Comparison of ENCODE assay signal across 8 cellular contexts in the genomic region with DNA sequence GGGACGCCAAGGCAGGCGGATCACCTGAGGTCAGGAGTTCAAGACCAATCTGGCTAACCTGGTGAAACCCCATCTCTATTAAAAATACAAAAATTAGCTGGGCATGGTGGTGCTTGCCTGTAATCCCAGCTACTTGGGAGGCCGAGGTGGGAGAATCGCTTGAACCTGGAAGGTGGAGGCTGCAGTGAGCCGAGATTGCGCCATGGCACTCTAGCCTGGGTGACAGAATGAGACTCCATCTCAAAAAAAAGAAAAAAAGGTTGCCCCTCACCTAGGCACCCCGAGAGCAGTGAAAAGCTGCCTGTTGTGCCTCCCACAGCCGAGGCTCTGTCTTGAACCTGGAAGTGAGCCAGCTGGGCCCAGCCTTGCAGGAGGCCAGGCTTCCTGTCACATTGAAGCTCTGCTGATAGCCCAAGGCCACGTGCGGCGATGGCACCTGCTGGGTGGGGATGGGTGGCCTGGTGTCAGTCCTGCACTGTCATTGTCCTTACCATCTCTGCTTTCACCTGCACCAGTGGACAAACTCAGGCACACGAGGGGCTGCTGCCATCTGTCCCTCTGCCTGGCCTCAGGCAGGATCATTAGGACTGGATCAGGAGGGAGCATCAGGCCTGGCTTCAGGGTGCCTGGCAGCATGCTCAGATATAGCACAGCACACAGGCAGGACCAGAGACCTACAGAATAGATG. TPM values are rescaled to one million over a fixed set of nuclear protein-coding genes. Genes with fewer than 3 reads are reported as not detected.
A peak's percentile ranks its signal among the peaks of the same experiment; 100 is the strongest.
DNase-seq lines count a peak whose midpoint lies in the region; ATAC-seq and TF ChIP-seq lines count a peak whose summit lies in the region.

No MANE protein-coding gene starts in this region.

- intact Hi-C loops in activated T-helper 2 cell treated with anti-CD3 and anti-CD28 coated beads, Interferon-gamma antibody, Interleukin-2, Interleukin-4, amounts not matched to agents 10 μg/mL and 5 μg/mL and 100 μg/mL, durations not matched to agents 14 hours and 24 hours and 36 hours (cut with micrococcal nuclease) = no loop called here
- intact Hi-C loops in lower lobe of right lung (cut with DNase I) = no loop called here

- H3K27me3 ChIP-seq in BLaER1 (no peaks in the 10 kb centered on the region), lower lobe of right lung (ENCODE audit: low read depth) (no peaks in the 10 kb centered on the region), WERI-Rb-1 (ENCODE audit: insufficient read depth, low read depth, severe bottlenecking) (no peaks in the 10 kb centered on the region)

- peak; percentile 73 for DNase-seq in NAMALWA (ENCODE audit: low spot score)
- no peak for DNase-seq in activated T-helper 2 cell treated with anti-CD3 and anti-CD28 coated beads, Interferon-gamma antibody, Interleukin-2, Interleukin-4, amounts not matched to agents 10 μg/mL and 5 μg/mL and 100 μg/mL, durations not matched to agents 14 hours and 24 hours and 36 hours (ENCODE audit: low spot score)
- DNase-seq in lower lobe of right lung = peak; percentile 80
- no peak for DNase-seq in NCI-H2227 (lab: John Stamatoyannopoulos, UW; ENCODE audit: unreplicated experiment)
- DNase-seq in WERI-Rb-1 = no peak

- no peaks in the 10 kb centered on the region for H4K20me1 ChIP-seq in BLaER1

- no peak overlapping the region; the same call in 1 of the 2 replicates for H3K4me3 ChIP-seq in BLaER1
- no peak overlapping the region for H3K4me3 ChIP-seq in lower lobe of right lung
- no peak overlapping the region for H3K4me3 ChIP-seq in WERI-Rb-1 (ENCODE audit: low read depth, low read length)

- H3K4me3 Mint-ChIP-seq in activated T-helper 2 cell treated with anti-CD3 and anti-CD28 coated beads, Interferon-gamma antibody, Interleukin-2, Interleukin-4, amounts not matched to agents 10 μg/mL and 5 μg/mL and 100 μg/mL, durations not matched to agents 14 hours and 24 hours and 36 hours (ENCODE audit: low read depth) = peak overlapping the region; percentile 26

- ATAC-seq in lower lobe of right lung = no peak
- no peak for ATAC-seq in HG02852 (IDR thresholded peaks at IDR 0.05; ENCODE audit: unreplicated experiment)
- ATAC-seq in HG03280 (IDR thresholded peaks at IDR 0.05; ENCODE audit: unreplicated experiment) = no peak

- TF ChIP-seq CTCF in lower lobe of right lung (IDR thresholded peaks at IDR 0.05) (no peak), WERI-Rb-1 (IDR thresholded peaks at IDR 0.05; ENCODE audit: low read depth, low read length) (no peak)

- H3K4me2 ChIP-seq in BLaER1 = peak overlapping the region; percentile 81

- no peaks in the 10 kb centered on the region for H3K9me3 Mint-ChIP-seq in activated T-helper 2 cell treated with anti-CD3 and anti-CD28 coated beads, Interferon-gamma antibody, Interleukin-2, Interleukin-4, amounts not matched to agents 10 μg/mL and 5 μg/mL and 100 μg/mL, durations not matched to agents 14 hours and 24 hours and 36 hours

- H3K9me3 ChIP-seq in BLaER1 (no peaks in the 10 kb centered on the region), lower lobe of right lung (no peaks in the 10 kb centered on the region), WERI-Rb-1 (ENCODE audit: severe bottlenecking) (no peaks in the 10 kb centered on the region)

- peak overlapping the region; percentile 29 for H3K27ac Mint-ChIP-seq in activated T-helper 2 cell treated with anti-CD3 and anti-CD28 coated beads, Interferon-gamma antibody, Interleukin-2, Interleukin-4, amounts not matched to agents 10 μg/mL and 5 μg/mL and 100 μg/mL, durations not matched to agents 14 hours and 24 hours and 36 hours

- peak overlapping the region; percentile 59 for H3K9ac ChIP-seq in BLaER1

- H3K27ac ChIP-seq in BLaER1 = peak overlapping the region; percentile 78
- H3K27ac ChIP-seq in lower lobe of right lung = peak overlapping the region; percentile 75
- no peak overlapping the region for H3K27ac ChIP-seq in WERI-Rb-1

- no peaks in the 10 kb centered on the region for H3K27me3 Mint-ChIP-seq in activated T-helper 2 cell treated with anti-CD3 and anti-CD28 coated beads, Interferon-gamma antibody, Interleukin-2, Interleukin-4, amounts not matched to agents 10 μg/mL and 5 μg/mL and 100 μg/mL, durations not matched to agents 14 hours and 24 hours and 36 hours (ENCODE audit: low read depth)

- H3K36me3 ChIP-seq in BLaER1 (no peaks in the 10 kb centered on the region), lower lobe of right lung (no peaks in the 10 kb centered on the region), WERI-Rb-1 (no peaks in the 10 kb centered on the region)

- H3K36me3 Mint-ChIP-seq in activated T-helper 2 cell treated with anti-CD3 and anti-CD28 coated beads, Interferon-gamma antibody, Interleukin-2, Interleukin-4, amounts not matched to agents 10 μg/mL and 5 μg/mL and 100 μg/mL, durations not matched to agents 14 hours and 24 hours and 36 hours (ENCODE audit: low read depth) = no peaks in the 10 kb centered on the region

- H3K4me1 ChIP-seq in BLaER1 = peaks cover 84% of the 10 kb centered on the region
- H3K4me1 ChIP-seq in lower lobe of right lung = peaks cover 74% of the 10 kb centered on the region

- H3K4me1 Mint-ChIP-seq in activated T-helper 2 cell treated with anti-CD3 and anti-CD28 coated beads, Interferon-gamma antibody, Interleukin-2, Interleukin-4, amounts not matched to agents 10 μg/mL and 5 μg/mL and 100 μg/mL, durations not matched to agents 14 hours and 24 hours and 36 hours (ENCODE audit: low read depth) = peaks cover 49% of the 10 kb centered on the region

RNA-seq across cellular contexts. Expression of a gene that starts 37.8 kb away (rescaled TPM):
- 27.6 and 34.0 TPM in 2 replicates for total RNA-seq in activated T-helper 2 cell treated with anti-CD3 and anti-CD28 coated beads, Interferon-gamma antibody, Interleukin-2, Interleukin-4, amounts not matched to agents 10 μg/mL and 5 μg/mL and 100 μg/mL, durations not matched to agents 14 hours and 24 hours and 36 hours
- total RNA-seq in lower lobe of right lung = 44.7 TPM

RNA-seq across cellular contexts. Expression of a gene that starts 43.2 kb away (rescaled TPM):
- 543 and 569 TPM in 2 replicates for total RNA-seq in activated T-helper 2 cell treated with anti-CD3 and anti-CD28 coated beads, Interferon-gamma antibody, Interleukin-2, Interleukin-4, amounts not matched to agents 10 μg/mL and 5 μg/mL and 100 μg/mL, durations not matched to agents 14 hours and 24 hours and 36 hours
- 161 TPM for total RNA-seq in lower lobe of right lung

Comparison
In these comparisons a context has a peak if more than half of its experiments do, and no peak if none do; other contexts are left out.
1. DNase-seq: peak in NAMALWA (single experiment) and lower lobe of right lung (single experiment); none in activated T-helper 2 cell treated with anti-CD3 and anti-CD28 coated beads, Interferon-gamma antibody, Interleukin-2, Interleukin-4, amounts not matched to agents 10 μg/mL and 5 μg/mL and 100 μg/mL, durations not matched to agents 14 hours and 24 hours and 36 hours (single experiment), NCI-H2227 (single experiment) and WERI-Rb-1 (single experiment).